22 cellular contexts compared by ENCODE assay signal in genomic region chr7:65325793-65326432, GRCh38. TPM values are rescaled to one million over a fixed set of nuclear protein-coding genes. Genes with fewer than 3 reads are reported as not detected.
A peak's percentile ranks its signal among the peaks of the same experiment; 100 is the strongest.
DNase-seq lines count a peak whose midpoint lies in the region; ATAC-seq, FAIRE-seq and TF ChIP-seq lines count a peak whose summit lies in the region.
"Had no signal": no experiment of that assay in that cellular context is flagged by ENCODE, and none has a peak within 500 bp of the region (broad histone marks: within the 10 kb centered on the region; RNA-seq: fewer than 3 reads in every experiment).

No MANE protein-coding gene starts in this region.

- H3K9me2 ChIP-seq in SK-N-SH (no peaks in the 10 kb centered on the region), MM.1S (replicated peaks; ENCODE audit: insufficient read depth, low read length) (no peaks in the 10 kb centered on the region)

- ATAC-seq in SK-N-SH treated with all-trans-retinoic acid at 6 μM for 48 hours (no peak), HG03159 (IDR thresholded peaks at IDR 0.05; ENCODE audit: unreplicated experiment) (no peak), HG02642 (IDR thresholded peaks at IDR 0.05; ENCODE audit: poor library complexity, unreplicated experiment) (no peak)
- ATAC-seq: A549; naive thymus-derived CD8-positive, alpha-beta T cell; sciatic nerve; stimulated activated memory B cell treated with anti-CD40 and anti-IgM and Interleukin-4, amounts not matched to agents 10 μg/mL and 1 μg/mL and 100 μg/mL, for 72 hours had no signal

- H3K27ac ChIP-seq in SK-N-SH (ENCODE audit: low read depth in 2 of 2, low read length in 1 of 2): no peak overlapping the region
- H3K27ac ChIP-seq in MM.1S (ENCODE audit: low read length): no peak overlapping the region
- H3K27ac ChIP-seq in left ventricle myocardium inferior (replicated peaks): no peak overlapping the region
- H3K27ac ChIP-seq: A549, testis had no signal

- H3K4me1 ChIP-seq in SK-N-SH (ENCODE audit: control insufficient read depth in 1 of 2, insufficient read depth in 2 of 2, low read depth in 1 of 2, low read length in 1 of 2) (no peaks in the 10 kb centered on the region; a peak in 1 of 4 replicates), MM.1S (ENCODE audit: low read length) (peaks cover 4% of the 10 kb centered on the region; the same call in 1 of the 2 replicates), left ventricle myocardium inferior (no peaks in the 10 kb centered on the region)
- H3K4me1 ChIP-seq: A549, testis had no signal

- WGBS in SK-N-SH (ENCODE audit: low lambda C conversion rate): 89% methylated on average over 4 of the region's 5 CpGs

- H3K4me3 ChIP-seq in SK-N-SH (ENCODE audit: low read depth in 2 of 2, low read length in 1 of 2) (no peak overlapping the region), MM.1S (ENCODE audit: low read length) (no peak overlapping the region), bronchial epithelial cell (ENCODE audit: low read depth, low read length) (no peak overlapping the region), left ventricle myocardium inferior (no peak overlapping the region)
- H3K4me3 ChIP-seq: A549, testis had no signal

- no peak overlapping the region for H3K27ac Mint-ChIP-seq in osteocyte (ENCODE audit: unreplicated experiment)
- H3K27ac Mint-ChIP-seq: activated T-helper 2 cell treated with anti-CD3 and anti-CD28 coated beads, Interferon-gamma antibody, Interleukin-2, Interleukin-4, amounts not matched to agents 10 μg/mL and 5 μg/mL and 100 μg/mL, durations not matched to agents 14 hours and 24 hours and 36 hours; dendritic cell treated with granulocyte-macrophage colony-stimulating factor and Interleukin-4, amounts not matched to agents 40 ng/mL and 50 ng/mL, for 4 days; naive thymus-derived CD8-positive, alpha-beta T cell; stimulated activated memory B cell treated with anti-CD40 and anti-IgM and Interleukin-4, amounts not matched to agents 10 μg/mL and 1 μg/mL and 100 μg/mL, for 72 hours had no signal

- TF ChIP-seq CTCF in SK-N-SH (IDR thresholded peaks at IDR 0.05): no peak
- TF ChIP-seq CTCF in MM.1S (IDR thresholded peaks at IDR 0.05; ENCODE audit: low read length): no peak
- no peak for TF ChIP-seq CTCF in bronchial epithelial cell (IDR thresholded peaks at IDR 0.05; ENCODE audit: insufficient read depth, low read length, severe bottlenecking)
- no peak for TF ChIP-seq CTCF in osteocyte (IDR thresholded peaks at IDR 0.05)
- no peak for TF ChIP-seq CTCF in left ventricle myocardium inferior (IDR thresholded peaks at IDR 0.05; ENCODE audit: borderline replicate concordance)

- H4K20me1 ChIP-seq in SK-N-SH (ENCODE audit: insufficient read depth): no peaks in the 10 kb centered on the region
- H4K20me1 ChIP-seq in MM.1S (ENCODE audit: insufficient read depth, low read length): no peaks in the 10 kb centered on the region

- H2AFZ ChIP-seq in SK-N-SH (ENCODE audit: low read depth) (peak overlapping the region; percentile 47), MM.1S (ENCODE audit: low read length) (peak overlapping the region; percentile 50; the same call in 1 of the 2 replicates)

- POLR2A ChIA-PET in SK-N-SH (lab: Yijun Ruan, JAX): no interaction called here

- TF ChIP-seq RAD21 in SK-N-SH (IDR thresholded peaks at IDR 0.05; ENCODE audit: low read length): no peak

- H3K4me3 Mint-ChIP-seq in osteocyte (ENCODE audit: unreplicated experiment): no peak overlapping the region
- H3K4me3 Mint-ChIP-seq: dendritic cell treated with granulocyte-macrophage colony-stimulating factor and Interleukin-4, amounts not matched to agents 40 ng/mL and 50 ng/mL, for 4 days; naive thymus-derived CD8-positive, alpha-beta T cell; stimulated activated memory B cell treated with anti-CD40 and anti-IgM and Interleukin-4, amounts not matched to agents 10 μg/mL and 1 μg/mL and 100 μg/mL, for 72 hours had no signal

- H3K9ac ChIP-seq in SK-N-SH (no peak overlapping the region), MM.1S (ENCODE audit: low read length) (no peak overlapping the region)

- no peak for TF ChIP-seq EP300 in SK-N-SH (IDR thresholded peaks at IDR 0.05; ENCODE audit: borderline replicate concordance in 1 of 2, low read depth in 1 of 2, low read length in 1 of 2)

- H3K27me3 ChIP-seq in SK-N-SH (ENCODE audit: insufficient read depth) (no peaks in the 10 kb centered on the region), MM.1S (replicated peaks; ENCODE audit: insufficient read depth, low read length) (no peaks in the 10 kb centered on the region), bronchial epithelial cell (ENCODE audit: control insufficient read depth, insufficient read depth, low read length) (no peaks in the 10 kb centered on the region), left ventricle myocardium inferior (ENCODE audit: low read depth) (no peaks in the 10 kb centered on the region)
- H3K27me3 ChIP-seq: testis had no signal

- peaks cover 6% of the 10 kb centered on the region for H3K9me3 Mint-ChIP-seq in osteocyte (ENCODE audit: unreplicated experiment)
- H3K9me3 Mint-ChIP-seq: activated T-helper 2 cell treated with anti-CD3 and anti-CD28 coated beads, Interferon-gamma antibody, Interleukin-2, Interleukin-4, amounts not matched to agents 10 μg/mL and 5 μg/mL and 100 μg/mL, durations not matched to agents 14 hours and 24 hours and 36 hours; dendritic cell treated with granulocyte-macrophage colony-stimulating factor and Interleukin-4, amounts not matched to agents 40 ng/mL and 50 ng/mL, for 4 days; naive thymus-derived CD8-positive, alpha-beta T cell; stimulated activated memory B cell treated with anti-CD40 and anti-IgM and Interleukin-4, amounts not matched to agents 10 μg/mL and 1 μg/mL and 100 μg/mL, for 72 hours had no signal

- intact Hi-C loops in left ventricle myocardium inferior (cut with micrococcal nuclease): no loop called here

- no peaks in the 10 kb centered on the region for H3F3A ChIP-seq in SK-N-SH (replicated peaks; ENCODE audit: insufficient read depth)
- no peaks in the 10 kb centered on the region for H3F3A ChIP-seq in MM.1S (ENCODE audit: insufficient read depth, low read length)

- H3K4me2 ChIP-seq in SK-N-SH: no peak overlapping the region
- H3K4me2 ChIP-seq in MM.1S (ENCODE audit: low read depth, low read length): peak overlapping the region; percentile 33; the same call in 1 of the 2 replicates
- H3K4me2 ChIP-seq: A549 had no signal

- H3K4me1 Mint-ChIP-seq in osteocyte (ENCODE audit: unreplicated experiment): peaks cover 11% of the 10 kb centered on the region

- CTCF ChIA-PET in SK-N-SH (lab: Yijun Ruan, JAX): no interaction called here

- H3K79me2 ChIP-seq in SK-N-SH (ENCODE audit: insufficient read depth) (no peaks in the 10 kb centered on the region), MM.1S (ENCODE audit: low read length) (no peaks in the 10 kb centered on the region)

- no peaks in the 10 kb centered on the region for H3K27me3 Mint-ChIP-seq in osteocyte (ENCODE audit: unreplicated experiment)
- H3K27me3 Mint-ChIP-seq: dendritic cell treated with granulocyte-macrophage colony-stimulating factor and Interleukin-4, amounts not matched to agents 40 ng/mL and 50 ng/mL, for 4 days; naive thymus-derived CD8-positive, alpha-beta T cell; stimulated activated memory B cell treated with anti-CD40 and anti-IgM and Interleukin-4, amounts not matched to agents 10 μg/mL and 1 μg/mL and 100 μg/mL, for 72 hours had no signal

- peak; percentile 81 for FAIRE-seq in bronchial epithelial cell (lab: Jason Lieb, UNC)
- FAIRE-seq: A549, GM12891 had no signal

- DNase-seq in SK-N-SH (no peak), MM.1S (no peak), bronchial epithelial cell (ENCODE audit: low read depth) (no peak), osteocyte (ENCODE audit: extremely low spot score, unreplicated experiment) (peak; percentile 25), left ventricle myocardium inferior (no peak)
- DNase-seq: activated CD4-positive, alpha-beta T cell treated with anti-CD3 and anti-CD28 coated beads for 48 hours; C1 segment of cervical spinal cord; foreskin fibroblast; Karpas-422; kidney; naive thymus-derived CD8-positive, alpha-beta T cell; NCI-H524; testis had no signal

- no peaks in the 10 kb centered on the region for H3K36me3 ChIP-seq in SK-N-SH (replicated peaks in 1 of 2; ENCODE audit: control insufficient read depth in 1 of 2, insufficient read depth in 2 of 2, low read length in 1 of 2)
- H3K36me3 ChIP-seq in MM.1S (replicated peaks; ENCODE audit: insufficient read depth, low read length): no peaks in the 10 kb centered on the region
- no peaks in the 10 kb centered on the region for H3K36me3 ChIP-seq in bronchial epithelial cell (ENCODE audit: control insufficient read depth, insufficient read depth, low read length)
- H3K36me3 ChIP-seq in left ventricle myocardium inferior: no peaks in the 10 kb centered on the region

- no peaks in the 10 kb centered on the region for H3K36me3 Mint-ChIP-seq in osteocyte (ENCODE audit: unreplicated experiment)
- H3K36me3 Mint-ChIP-seq: stimulated activated memory B cell treated with anti-CD40 and anti-IgM and Interleukin-4, amounts not matched to agents 10 μg/mL and 1 μg/mL and 100 μg/mL, for 72 hours had no signal

- H3K9me3 ChIP-seq in SK-N-SH (no peaks in the 10 kb centered on the region), MM.1S (replicated peaks; ENCODE audit: insufficient read depth, low read length) (no peaks in the 10 kb centered on the region), left ventricle myocardium inferior (replicated peaks) (no peaks in the 10 kb centered on the region)
- H3K9me3 ChIP-seq: A549, testis had no signal

TF ChIP-seq in SK-N-SH, 30 proteins besides CTCF, POLR2A, EP300 and RAD21 (continues in another document):
- TF ChIP-seq SMC3 (IDR thresholded peaks at IDR 0.05; ENCODE audit: low read depth, low read length): no peak

TF ChIP-seq in SK-N-SH treated with all-trans-retinoic acid at 6 μM for 48 hours, 23 proteins besides CTCF, POLR2A, EP300 and RAD21:
- TF ChIP-seq ZFP3 (CRISPR knock-in tag; IDR thresholded peaks at IDR 0.05) (no peak), RARB (CRISPR knock-in tag; IDR thresholded peaks at IDR 0.05) (no peak), PPARA (CRISPR knock-in tag; IDR thresholded peaks at IDR 0.05; ENCODE audit: borderline replicate concordance) (no peak), SNAI2 (CRISPR knock-in tag; IDR thresholded peaks at IDR 0.05) (no peak), ZFP30 (CRISPR knock-in tag; IDR thresholded peaks at IDR 0.05) (no peak), GLIS3 (CRISPR knock-in tag; IDR thresholded peaks at IDR 0.05) (no peak)
TF ChIP-seq in SK-N-SH treated with all-trans-retinoic acid at 6 μM for 48 hours: peak in this region for 0.

RNA-seq across cellular contexts. Expression of gene ZNF92, which starts 47.7 kb away (rescaled TPM):
- 1.6 and 2.2 TPM in 2 replicates for polyA plus RNA-seq in SK-N-SH (2012; rRNA removed)
- 2.5 and 2.8 TPM in 2 replicates for polyA plus RNA-seq in SK-N-SH (2012; cell fraction: cytosol; rRNA removed)
- 1.6 and 4.8 TPM in 2 replicates for polyA plus RNA-seq in SK-N-SH (2012; cell fraction: nucleus; rRNA removed)
- total RNA-seq in bronchial epithelial cell (4.0 and 4.5 TPM in 2 replicates), osteocyte (5.7 and 7.0 TPM in 2 replicates), left ventricle myocardium inferior (2.7 TPM)
